ENCODE assay signal across 11 cellular contexts in genomic region chr7:34096777-34097176, GRCh38.
DNase-seq lines count a peak whose midpoint lies in the region; ATAC-seq and TF ChIP-seq lines count a peak whose summit lies in the region.
"Had no signal": no experiment of that assay in that cellular context is flagged by ENCODE, and none has a peak within 500 bp of the region (broad histone marks: within the 10 kb centered on the region; RNA-seq: fewer than 3 reads in every experiment).

No MANE protein-coding gene starts in this region.

- peak overlapping the region; percentile 28 for H3K4me2 ChIP-seq in fibroblast of lung (ENCODE audit: extremely low read depth, insufficient read depth, low read length)
- no peak overlapping the region for H3K4me2 ChIP-seq in parathyroid adenoma (ENCODE audit: low read length)
- H3K4me2 ChIP-seq in neuronal stem cell (ENCODE audit: insufficient read depth, low read length, poor library complexity, severe bottlenecking) = no peak overlapping the region

- H3K14ac ChIP-seq in neuronal stem cell (ENCODE audit: low read length) = no peak overlapping the region

- H2BK120ac ChIP-seq in neuronal stem cell (ENCODE audit: low read depth, low read length) = no peak overlapping the region

- H2AFZ ChIP-seq in fibroblast of lung (ENCODE audit: low read length) (no peak overlapping the region), parathyroid adenoma (peak overlapping the region; percentile 44), neuronal stem cell (ENCODE audit: low read length) (no peak overlapping the region)

- H3K9me3 ChIP-seq in left ventricle myocardium inferior (replicated peaks) (peaks cover 10% of the 10 kb centered on the region), right cardiac atrium (ENCODE audit: control insufficient read depth, low read length) (no peaks in the 10 kb centered on the region), fibroblast of lung (ENCODE audit: control insufficient read depth, insufficient read depth, low read depth, low read length) (no peaks in the 10 kb centered on the region), parathyroid adenoma (ENCODE audit: control insufficient read depth, low read length) (no peaks in the 10 kb centered on the region), neuronal stem cell (replicated peaks in 1 of 2; ENCODE audit: control insufficient read depth in 2 of 2, insufficient read depth in 1 of 2, low read depth in 1 of 2, low read length in 2 of 2) (peaks cover 0 to 2% of the 10 kb centered on the region in 2 donors), upper lobe of left lung (no peaks in the 10 kb centered on the region)

- H2BK15ac ChIP-seq in neuronal stem cell (ENCODE audit: low read length) = no peak overlapping the region

- no peak for TF ChIP-seq POLR2A in upper lobe of left lung (IDR thresholded peaks at IDR 0.05)

- no peak for DNase-seq in left ventricle myocardium inferior
- DNase-seq in right cardiac atrium = no peak
- peak; percentile 6 for DNase-seq in fibroblast of lung (ENCODE audit: low read depth in 2 of 2)
- no peak for DNase-seq in neuronal stem cell (ENCODE audit: low spot score)
- no peak for DNase-seq in upper lobe of left lung
- no peak for DNase-seq in NK-92 treated with Interleukin-12 subunit alpha and Interleukin-12 subunit beta, amount 100 ng/mL, for 24 hours (lab: John Stamatoyannopoulos, UW)
- DNase-seq: NCI-H146, NCI-H345, NCI-H526 treated with DMSO at 0.1 percent for 48 hours had no signal

- 37% methylated on average over 2 of the region's 2 CpGs for WGBS in right cardiac atrium
- no CpG with 5 or more reads among the region's 2 CpGs for WGBS in neuronal stem cell (ENCODE audit: extremely low coverage in 2 of 2, insufficient read length in 2 of 2, insufficient replicate concordance in 1 of 2), 2 donors
- 61 to 65% methylated on average over 2 of the region's 2 CpGs for WGBS in upper lobe of left lung, 2 donors

- intact Hi-C loops in left ventricle myocardium inferior (cut with micrococcal nuclease) = no loop called here
- intact Hi-C loops in right cardiac atrium (cut with DNase I) = no loop called here

- H3K18ac ChIP-seq in neuronal stem cell (ENCODE audit: low read length) = no peak overlapping the region

- H3K4me1 ChIP-seq in left ventricle myocardium inferior (peaks cover 18% of the 10 kb centered on the region), right cardiac atrium (ENCODE audit: control insufficient read depth, insufficient read depth, low read length) (peaks cover 2% of the 10 kb centered on the region), fibroblast of lung (ENCODE audit: control insufficient read depth, extremely low read depth, insufficient read depth, low read length) (peaks cover 7% of the 10 kb centered on the region), parathyroid adenoma (peaks cover 8% of the 10 kb centered on the region), neuronal stem cell (ENCODE audit: control insufficient read depth in 2 of 2, insufficient read depth in 1 of 2, low read depth in 1 of 2, low read length in 2 of 2) (no peaks in the 10 kb centered on the region), upper lobe of left lung (no peaks in the 10 kb centered on the region)

- H4K8ac ChIP-seq in neuronal stem cell (ENCODE audit: low read depth, low read length) = no peak overlapping the region

- H4K91ac ChIP-seq in neuronal stem cell (ENCODE audit: low read depth, low read length, poor library complexity) = no peak overlapping the region

- H3K27me3 ChIP-seq in left ventricle myocardium inferior (ENCODE audit: low read depth) = no peaks in the 10 kb centered on the region
- H3K27me3 ChIP-seq in right cardiac atrium (ENCODE audit: control insufficient read depth, insufficient read depth) = no peaks in the 10 kb centered on the region
- H3K27me3 ChIP-seq in fibroblast of lung (ENCODE audit: control insufficient read depth, insufficient read depth, low read length) = no peaks in the 10 kb centered on the region
- no peaks in the 10 kb centered on the region for H3K27me3 ChIP-seq in parathyroid adenoma (ENCODE audit: control insufficient read depth, insufficient read depth, low read length)
- H3K27me3 ChIP-seq in neuronal stem cell (ENCODE audit: control insufficient read depth in 3 of 3, insufficient read depth in 3 of 3, low read depth in 1 of 3, low read length in 3 of 3) = no peaks in the 10 kb centered on the region
- no peaks in the 10 kb centered on the region for H3K27me3 ChIP-seq in upper lobe of left lung

- H3K27ac ChIP-seq in left ventricle myocardium inferior (replicated peaks) = peak overlapping the region; percentile 50
- H3K27ac ChIP-seq in right cardiac atrium (ENCODE audit: low read length) = no peak overlapping the region
- H3K27ac ChIP-seq in fibroblast of lung (ENCODE audit: insufficient read depth, low read length) = no peak overlapping the region
- no peak overlapping the region for H3K27ac ChIP-seq in parathyroid adenoma
- no peak overlapping the region for H3K27ac ChIP-seq in neuronal stem cell (replicated peaks; ENCODE audit: low read length)
- no peak overlapping the region for H3K27ac ChIP-seq in upper lobe of left lung

- no peaks in the 10 kb centered on the region for H3K79me1 ChIP-seq in neuronal stem cell (ENCODE audit: low read depth, low read length)

- no peak overlapping the region for H3K9ac ChIP-seq in fibroblast of lung (ENCODE audit: insufficient read depth, low read length)
- no peak overlapping the region for H3K9ac ChIP-seq in parathyroid adenoma
- no peak overlapping the region for H3K9ac ChIP-seq in neuronal stem cell (ENCODE audit: low read depth, low read length, poor library complexity)

- no peak overlapping the region for H2BK12ac ChIP-seq in neuronal stem cell (ENCODE audit: low read length)

- no peaks in the 10 kb centered on the region for H4K20me1 ChIP-seq in fibroblast of lung (ENCODE audit: control insufficient read depth, extremely low read depth, insufficient read depth, low read length)

- no peak for TF ChIP-seq CTCF in left ventricle myocardium inferior (IDR thresholded peaks at IDR 0.05; ENCODE audit: borderline replicate concordance)
- TF ChIP-seq CTCF in fibroblast of lung (conservative IDR thresholded peaks at IDR 0.05 in 1 of 2, IDR thresholded peaks at IDR 0.05 in 1 of 2; ENCODE audit: low read depth in 1 of 2, low read length in 2 of 2) = no peak
- no peak for TF ChIP-seq CTCF in parathyroid adenoma (IDR thresholded peaks at IDR 0.05)
- no peak for TF ChIP-seq CTCF in upper lobe of left lung (IDR thresholded peaks at IDR 0.05)

- TF ChIP-seq EP300 in upper lobe of left lung (IDR thresholded peaks at IDR 0.05) = no peak

- no peak overlapping the region for H2BK5ac ChIP-seq in neuronal stem cell (ENCODE audit: low read length)

- no peak overlapping the region for H2AK5ac ChIP-seq in neuronal stem cell (ENCODE audit: low read depth, low read length)

- no peak for ATAC-seq in right cardiac atrium
- no peak for ATAC-seq in upper lobe of left lung (ENCODE audit: low FRiP score in 2 of 2)
- no peak for ATAC-seq in HG02852 (IDR thresholded peaks at IDR 0.05; ENCODE audit: unreplicated experiment)

- H3K36me3 ChIP-seq in left ventricle myocardium inferior (no peaks in the 10 kb centered on the region), fibroblast of lung (ENCODE audit: control insufficient read depth, insufficient read depth, low read length) (no peaks in the 10 kb centered on the region), parathyroid adenoma (ENCODE audit: control insufficient read depth, insufficient read depth, low read length) (no peaks in the 10 kb centered on the region), neuronal stem cell (replicated peaks in 1 of 2; ENCODE audit: control insufficient read depth in 2 of 2, insufficient read depth in 2 of 2, low read length in 2 of 2) (no peaks in the 10 kb centered on the region), upper lobe of left lung (no peaks in the 10 kb centered on the region)

- H3K4me3 ChIP-seq in left ventricle myocardium inferior (no peak overlapping the region), right cardiac atrium (ENCODE audit: low read length) (no peak overlapping the region), fibroblast of lung (replicated peaks in 1 of 4; ENCODE audit: control extremely low read depth in 1 of 4, insufficient read depth in 1 of 4, low read depth in 3 of 4, low read length in 4 of 4) (no peak overlapping the region), parathyroid adenoma (ENCODE audit: low read depth, low read length) (no peak overlapping the region), neuronal stem cell (ENCODE audit: low read length in 2 of 2) (no peak overlapping the region), upper lobe of left lung (no peak overlapping the region)

- no peak overlapping the region for H3K4ac ChIP-seq in neuronal stem cell (ENCODE audit: low read length)

- no peak overlapping the region for H3K23ac ChIP-seq in neuronal stem cell (ENCODE audit: low read depth, low read length, poor library complexity)

- no peaks in the 10 kb centered on the region for H3K79me2 ChIP-seq in fibroblast of lung (ENCODE audit: control insufficient read depth, insufficient read depth, low read length)
- no peaks in the 10 kb centered on the region for H3K79me2 ChIP-seq in parathyroid adenoma

Comparison
In these comparisons a context has a peak if more than half of its experiments do, and no peak if none do; other contexts are left out.
1. DNase-seq: peak in fibroblast of lung (2 of 2); none in left ventricle myocardium inferior (single experiment), right cardiac atrium (0 of 3), neuronal stem cell (single experiment), upper lobe of left lung (0 of 2) and NK-92 treated with Interleukin-12 subunit alpha and Interleukin-12 subunit beta, amount 100 ng/mL, for 24 hours (single experiment).